ENCODE assay signal across 16 cellular contexts in the genomic region with DNA sequence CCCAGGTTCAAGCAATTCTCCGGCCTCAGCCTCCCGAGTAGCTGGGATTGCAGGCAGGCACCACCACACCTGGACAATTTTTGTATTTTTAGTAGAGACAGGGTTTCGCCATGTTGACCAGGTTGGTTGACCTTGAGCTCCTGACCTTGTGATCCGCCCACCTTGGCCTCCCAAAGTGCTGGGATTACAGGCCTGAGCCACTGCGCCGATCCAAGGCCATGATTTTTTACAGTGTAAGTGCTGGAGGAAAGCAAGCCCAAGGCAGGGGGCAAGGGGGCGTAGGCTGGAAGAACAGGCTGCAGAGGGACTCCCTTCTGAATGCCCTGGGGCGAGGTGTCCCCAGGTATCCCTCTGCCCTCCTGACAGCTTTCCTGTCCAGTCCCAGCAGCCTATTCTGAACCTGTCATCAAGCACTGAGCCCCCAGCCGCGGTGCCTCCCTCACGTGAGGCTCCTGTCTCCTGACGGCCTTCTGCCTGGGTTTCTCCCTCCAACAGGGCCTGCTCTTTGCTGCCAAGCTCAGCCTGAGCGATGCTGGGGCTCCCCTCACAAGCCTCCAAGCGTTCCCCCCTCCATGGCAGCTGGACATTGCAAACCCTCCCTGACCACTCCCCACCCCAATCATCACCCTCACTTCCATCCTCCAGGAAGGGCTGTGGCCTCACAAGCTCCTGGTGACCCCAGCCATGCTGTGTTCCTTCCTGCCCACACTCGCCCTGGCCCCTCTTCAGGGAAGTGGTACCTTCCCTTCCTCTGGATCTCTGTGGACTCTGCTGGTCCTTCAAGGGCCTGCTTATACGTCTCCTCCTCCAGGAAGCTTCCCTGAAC.
"Had no signal": no experiment of that assay in that cellular context is flagged by ENCODE, and none has a peak within 500 bp of the region (broad histone marks: within the 10 kb centered on the region; RNA-seq: fewer than 3 reads in every experiment).

No MANE protein-coding gene starts in this region.

- H3K9me3 Mint-ChIP-seq: activated CD4-positive, alpha-beta memory T cell treated with anti-CD3 and anti-CD28 coated beads, Interleukin-2, amount 10 ng/mL, durations not matched to agents 7 days and 5 days; endodermal cell; stimulated activated effector memory CD8-positive, alpha-beta T cell treated with anti-CD3 and anti-CD28 coated beads, Interleukin-12 subunit alpha, Interleukin-12 subunit beta, amount 100 ng/mL, for 72 hours; WTC11 had no signal

- H3K27ac ChIP-seq: ascending aorta, gastrocnemius medialis, heart right ventricle had no signal

- H3K4me3 Mint-ChIP-seq: activated CD4-positive, alpha-beta memory T cell treated with anti-CD3 and anti-CD28 coated beads, Interleukin-2, amount 10 ng/mL, durations not matched to agents 7 days and 5 days; endodermal cell; stimulated activated effector memory CD8-positive, alpha-beta T cell treated with anti-CD3 and anti-CD28 coated beads, Interleukin-12 subunit alpha, Interleukin-12 subunit beta, amount 100 ng/mL, for 72 hours; WTC11 had no signal

- H3K9me3 ChIP-seq: ascending aorta, gastrocnemius medialis, heart right ventricle, transverse colon had no signal

- H3K4me3 ChIP-seq: ascending aorta, gastrocnemius medialis, heart right ventricle, lung, transverse colon had no signal

- ATAC-seq: gastrocnemius medialis; heart right ventricle; left colon; stimulated activated effector memory CD8-positive, alpha-beta T cell treated with anti-CD3 and anti-CD28 coated beads, Interleukin-12 subunit alpha, Interleukin-12 subunit beta, amount 100 ng/mL, for 72 hours; WTC11 had no signal

- H3K4me1 ChIP-seq: ascending aorta, gastrocnemius medialis had no signal

- H3K36me3 ChIP-seq: ascending aorta, gastrocnemius medialis, heart right ventricle, transverse colon had no signal

- H3K27me3 ChIP-seq: ascending aorta, gastrocnemius medialis, heart right ventricle, transverse colon had no signal

- H3K27me3 Mint-ChIP-seq: activated CD4-positive, alpha-beta memory T cell treated with anti-CD3 and anti-CD28 coated beads, Interleukin-2, amount 10 ng/mL, durations not matched to agents 7 days and 5 days had no signal

- H3K27ac Mint-ChIP-seq: activated CD4-positive, alpha-beta memory T cell treated with anti-CD3 and anti-CD28 coated beads, Interleukin-2, amount 10 ng/mL, durations not matched to agents 7 days and 5 days; endodermal cell; WTC11 had no signal

- DNase-seq: activated CD4-positive, alpha-beta memory T cell treated with anti-CD3 and anti-CD28 coated beads, Interleukin-2, amount 10 ng/mL, durations not matched to agents 7 days and 5 days; activated CD4-positive, alpha-beta T cell treated with anti-CD3 and anti-CD28 coated beads for 4 hours; activated CD8-positive, alpha-beta memory T cell treated with anti-CD3 and anti-CD28 coated beads, Interleukin-2, amount 50 U/mL, for 4 hours; activated naive CD4-positive, alpha-beta T cell; endodermal cell; gastrocnemius medialis; heart right ventricle; midbrain; retina; T-helper 2 cell; transverse colon had no signal

- H3K36me3 Mint-ChIP-seq: stimulated activated effector memory CD8-positive, alpha-beta T cell treated with anti-CD3 and anti-CD28 coated beads, Interleukin-12 subunit alpha, Interleukin-12 subunit beta, amount 100 ng/mL, for 72 hours; WTC11 had no signal
